Comparison of ENCODE assay signal across 8 cellular contexts in the genomic region with DNA sequence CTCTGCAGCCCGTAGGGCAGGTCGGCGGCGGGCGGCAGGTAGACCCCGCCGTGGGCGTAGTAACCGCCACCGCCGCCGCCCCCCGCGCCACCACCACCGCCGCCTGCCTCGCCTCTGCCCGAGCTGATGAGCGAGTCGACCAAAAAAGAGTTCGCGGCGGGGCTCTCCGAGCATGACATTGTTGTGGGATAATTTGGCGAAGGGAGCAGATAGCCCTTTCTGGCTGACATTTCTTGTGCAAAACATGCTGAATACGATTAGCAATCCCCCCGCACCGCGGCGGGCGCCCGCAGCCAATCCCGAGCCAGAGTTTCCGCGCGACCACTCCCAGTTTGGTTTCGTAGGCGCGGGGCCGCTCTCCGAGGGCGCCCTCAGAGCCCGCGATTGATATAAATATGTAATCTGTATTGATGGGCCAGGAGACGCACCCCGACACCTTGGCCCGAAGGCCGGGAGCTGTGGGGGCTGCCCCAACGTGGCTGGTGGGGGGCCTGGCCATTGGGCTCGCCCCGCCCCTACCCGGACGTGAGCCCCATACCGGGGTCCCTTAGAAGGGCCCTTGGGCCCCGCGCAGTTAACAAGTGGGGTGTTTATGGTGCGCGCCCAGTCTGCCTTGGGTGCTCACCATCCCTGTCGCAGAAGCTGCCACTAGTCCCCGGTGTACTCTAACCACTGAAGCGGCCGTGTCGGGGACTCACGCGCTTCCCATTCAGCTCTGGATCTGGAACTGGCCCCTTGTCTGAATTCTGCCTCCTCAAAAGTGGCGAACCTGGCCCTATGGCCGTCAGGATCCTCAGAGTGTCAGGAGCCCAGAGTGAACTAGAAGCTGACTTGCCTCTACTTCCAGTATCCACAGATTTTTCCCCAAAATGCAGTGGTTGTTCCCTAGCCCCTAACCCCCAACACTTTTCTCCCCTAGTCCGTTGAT. TPM values are rescaled to one million over a fixed set of nuclear protein-coding genes. Genes with fewer than 3 reads are reported as not detected.
DNase-seq lines count a peak whose midpoint lies in the region; ATAC-seq lines count a peak whose summit lies in the region.

HOXA10 (minus strand) TSS at position 244 of the 928 bp plus-strand sequence; CDS start at position 230, 14 bp downstream.

- no peak within 1 kb of the TSS for H3K9ac ChIP-seq in duodenal mucosa (ENCODE audit: low read depth in 1 of 2, low read length in 2 of 2)
- no peak within 1 kb of the TSS for H3K9ac ChIP-seq in neuronal stem cell (ENCODE audit: low read depth, low read length, poor library complexity)

- H3K79me1 ChIP-seq in neuronal stem cell (ENCODE audit: low read depth, low read length), result no peaks in the 10 kb centered on the region

- no peak within 1 kb of the TSS for H3K4ac ChIP-seq in neuronal stem cell (ENCODE audit: low read length)

- no peak within 1 kb of the TSS for H2BK15ac ChIP-seq in neuronal stem cell (ENCODE audit: low read length)

- H3K4me2 ChIP-seq in neuronal stem cell (ENCODE audit: insufficient read depth, low read length, poor library complexity, severe bottlenecking), result peak within 1 kb of the TSS; percentile 11

- no peak for ATAC-seq in HG02973 (IDR thresholded peaks at IDR 0.05; ENCODE audit: unreplicated experiment)

- peak within 1 kb of the TSS; percentile 80 for H3K23ac ChIP-seq in neuronal stem cell (ENCODE audit: low read depth, low read length, poor library complexity)

- H3K14ac ChIP-seq in neuronal stem cell (ENCODE audit: low read length), result no peak within 1 kb of the TSS

- no peaks in the 10 kb centered on the region for H3K36me3 ChIP-seq in duodenal mucosa (ENCODE audit: control insufficient read depth in 1 of 2, insufficient read depth in 2 of 2, low read length in 2 of 2)
- H3K36me3 ChIP-seq in neuronal stem cell (replicated peaks in 1 of 2; ENCODE audit: control insufficient read depth in 2 of 2, insufficient read depth in 2 of 2, low read length in 2 of 2), result no peaks in the 10 kb centered on the region

- no peak within 1 kb of the TSS for H2BK120ac ChIP-seq in neuronal stem cell (ENCODE audit: low read depth, low read length)

- no peak within 1 kb of the TSS for H2AK5ac ChIP-seq in neuronal stem cell (ENCODE audit: low read depth, low read length)

- peak within 1 kb of the TSS; percentile 45 to 47 for H3K4me3 ChIP-seq in duodenal mucosa (ENCODE audit: low read depth in 1 of 2, low read length in 2 of 2)
- no peak within 1 kb of the TSS for H3K4me3 ChIP-seq in neuronal stem cell (ENCODE audit: low read length in 2 of 2)

- H3K27me3 ChIP-seq in duodenal mucosa (ENCODE audit: control insufficient read depth in 1 of 2, insufficient read depth in 2 of 2, low read length in 2 of 2) (peaks cover 89 to 98% of the 10 kb centered on the region in 2 donors), neuronal stem cell (ENCODE audit: control insufficient read depth in 3 of 3, insufficient read depth in 3 of 3, low read depth in 1 of 3, low read length in 3 of 3) (peaks cover 70 to 99% (median 92%) of the 10 kb centered on the region in 3 experiments)

- H2BK12ac ChIP-seq in neuronal stem cell (ENCODE audit: low read length), result no peak within 1 kb of the TSS

- H3K9me3 ChIP-seq in duodenal mucosa (ENCODE audit: control insufficient read depth in 1 of 2, low read length in 2 of 2) (no peaks in the 10 kb centered on the region), neuronal stem cell (replicated peaks in 1 of 2; ENCODE audit: control insufficient read depth in 2 of 2, insufficient read depth in 1 of 2, low read depth in 1 of 2, low read length in 2 of 2) (peaks cover 2 to 15% of the 10 kb centered on the region in 2 donors)

- H3K27ac ChIP-seq in duodenal mucosa (ENCODE audit: low read depth, low read length) (peak within 1 kb of the TSS; percentile 20), neuronal stem cell (replicated peaks; ENCODE audit: low read length) (no peak within 1 kb of the TSS)

- no peak within 1 kb of the TSS for H4K91ac ChIP-seq in neuronal stem cell (ENCODE audit: low read depth, low read length, poor library complexity)

- H2AFZ ChIP-seq in neuronal stem cell (ENCODE audit: low read length), result peak within 1 kb of the TSS; percentile 85

- no peak within 1 kb of the TSS for H4K8ac ChIP-seq in neuronal stem cell (ENCODE audit: low read depth, low read length)

- peak within 1 kb of the TSS; percentile 39 for H2BK5ac ChIP-seq in neuronal stem cell (ENCODE audit: low read length)

- DNase-seq in GM03348 (ENCODE audit: low spot score) (peak; percentile 89), NCI-H345 (lab: John Stamatoyannopoulos, UW) (peak; percentile 29), neuronal stem cell (ENCODE audit: low spot score) (no peak), DMS114 treated with DMSO at 0.1 percent for 48 hours (lab: John Stamatoyannopoulos, UW; ENCODE audit: unreplicated experiment) (no peak), midbrain (lab: John Stamatoyannopoulos, UW) (no peak)
- no peak for DNase-seq in stimulated activated CD4-positive, alpha-beta T cell treated with anti-CD3 and anti-CD28 coated beads, Interleukin-2, amount 100 ng/mL, for 48 hours

- H3K4me1 ChIP-seq in duodenal mucosa (ENCODE audit: control insufficient read depth in 1 of 2, insufficient read depth in 2 of 2, low read length in 2 of 2) (peaks cover 0 to 7% of the 10 kb centered on the region in 2 donors), neuronal stem cell (ENCODE audit: control insufficient read depth in 2 of 2, insufficient read depth in 1 of 2, low read depth in 1 of 2, low read length in 2 of 2) (no peaks in the 10 kb centered on the region)

- WGBS in neuronal stem cell (ENCODE audit: extremely low coverage in 2 of 2, insufficient read length in 2 of 2, insufficient replicate concordance in 1 of 2), 2 donors, result no CpG with 5 or more reads among the region's 68 CpGs

- no peak within 1 kb of the TSS for H3K18ac ChIP-seq in neuronal stem cell (ENCODE audit: low read length)

RNA-seq across cellular contexts. Expression of gene HOXA10, which starts in this region (rescaled TPM):
- not detected for polyA plus RNA-seq in neuronal stem cell (2013, experiment 1 of 2)
- polyA plus RNA-seq in neuronal stem cell (2013, experiment 2 of 2), result not detected

Comparison
In these comparisons a context has a peak if more than half of its experiments do, and no peak if none do; other contexts are left out.
1. DNase-seq: peak in GM03348 (single experiment) and NCI-H345 (single experiment); none in neuronal stem cell (single experiment), stimulated activated CD4-positive, alpha-beta T cell treated with anti-CD3 and anti-CD28 coated beads, Interleukin-2, amount 100 ng/mL, for 48 hours (0 of 2), DMS114 treated with DMSO at 0.1 percent for 48 hours (single experiment) and midbrain (single experiment).
2. H3K4me3 ChIP-seq: peak in duodenal mucosa (2 of 2); none in neuronal stem cell (0 of 2).